In the genomic region with DNA sequence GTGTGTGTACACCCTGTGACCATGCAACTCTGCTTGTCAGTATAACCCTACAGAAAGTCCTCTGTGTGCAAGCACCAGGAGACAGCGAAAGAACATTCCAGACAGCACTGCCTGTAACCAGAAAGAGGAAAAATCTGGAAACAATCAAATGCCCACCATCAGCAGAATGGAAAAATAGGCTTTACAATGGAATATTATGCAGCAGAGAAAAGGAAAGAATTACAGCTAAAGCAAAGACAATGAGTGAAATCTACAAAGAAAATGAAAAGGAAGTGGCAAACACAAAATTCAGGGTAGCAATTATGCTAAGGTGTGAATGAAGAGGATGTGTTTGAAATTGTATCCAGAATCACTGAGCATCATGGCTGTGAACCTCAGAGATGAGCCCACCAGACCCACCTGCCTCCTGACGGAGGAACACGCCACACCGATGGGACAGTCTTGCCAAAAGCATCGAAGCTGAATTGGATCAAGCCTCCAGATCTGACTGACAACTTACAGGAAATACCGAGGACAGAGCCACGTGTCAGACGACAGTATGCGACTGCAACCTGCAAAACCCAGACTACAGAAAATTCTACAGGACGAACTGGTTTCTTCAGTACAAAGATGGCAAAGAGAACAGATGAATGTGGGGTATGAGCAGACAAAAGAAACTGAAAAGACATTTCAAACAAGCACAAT, we compare ENCODE assay signal across 1 cellular context.
TF ChIP-seq lines count a peak whose summit lies in the region.

No MANE protein-coding gene starts in this region.

TF ChIP-seq in H1, 55 proteins besides CTCF, POLR2A, EP300 and RAD21:
- TF ChIP-seq KDM1A (IDR thresholded peaks at IDR 0.05; ENCODE audit: borderline replicate concordance, low read length), result peak; percentile 55; the same call in 1 of the 2 replicates
- TF ChIP-seq, protein P1, sequence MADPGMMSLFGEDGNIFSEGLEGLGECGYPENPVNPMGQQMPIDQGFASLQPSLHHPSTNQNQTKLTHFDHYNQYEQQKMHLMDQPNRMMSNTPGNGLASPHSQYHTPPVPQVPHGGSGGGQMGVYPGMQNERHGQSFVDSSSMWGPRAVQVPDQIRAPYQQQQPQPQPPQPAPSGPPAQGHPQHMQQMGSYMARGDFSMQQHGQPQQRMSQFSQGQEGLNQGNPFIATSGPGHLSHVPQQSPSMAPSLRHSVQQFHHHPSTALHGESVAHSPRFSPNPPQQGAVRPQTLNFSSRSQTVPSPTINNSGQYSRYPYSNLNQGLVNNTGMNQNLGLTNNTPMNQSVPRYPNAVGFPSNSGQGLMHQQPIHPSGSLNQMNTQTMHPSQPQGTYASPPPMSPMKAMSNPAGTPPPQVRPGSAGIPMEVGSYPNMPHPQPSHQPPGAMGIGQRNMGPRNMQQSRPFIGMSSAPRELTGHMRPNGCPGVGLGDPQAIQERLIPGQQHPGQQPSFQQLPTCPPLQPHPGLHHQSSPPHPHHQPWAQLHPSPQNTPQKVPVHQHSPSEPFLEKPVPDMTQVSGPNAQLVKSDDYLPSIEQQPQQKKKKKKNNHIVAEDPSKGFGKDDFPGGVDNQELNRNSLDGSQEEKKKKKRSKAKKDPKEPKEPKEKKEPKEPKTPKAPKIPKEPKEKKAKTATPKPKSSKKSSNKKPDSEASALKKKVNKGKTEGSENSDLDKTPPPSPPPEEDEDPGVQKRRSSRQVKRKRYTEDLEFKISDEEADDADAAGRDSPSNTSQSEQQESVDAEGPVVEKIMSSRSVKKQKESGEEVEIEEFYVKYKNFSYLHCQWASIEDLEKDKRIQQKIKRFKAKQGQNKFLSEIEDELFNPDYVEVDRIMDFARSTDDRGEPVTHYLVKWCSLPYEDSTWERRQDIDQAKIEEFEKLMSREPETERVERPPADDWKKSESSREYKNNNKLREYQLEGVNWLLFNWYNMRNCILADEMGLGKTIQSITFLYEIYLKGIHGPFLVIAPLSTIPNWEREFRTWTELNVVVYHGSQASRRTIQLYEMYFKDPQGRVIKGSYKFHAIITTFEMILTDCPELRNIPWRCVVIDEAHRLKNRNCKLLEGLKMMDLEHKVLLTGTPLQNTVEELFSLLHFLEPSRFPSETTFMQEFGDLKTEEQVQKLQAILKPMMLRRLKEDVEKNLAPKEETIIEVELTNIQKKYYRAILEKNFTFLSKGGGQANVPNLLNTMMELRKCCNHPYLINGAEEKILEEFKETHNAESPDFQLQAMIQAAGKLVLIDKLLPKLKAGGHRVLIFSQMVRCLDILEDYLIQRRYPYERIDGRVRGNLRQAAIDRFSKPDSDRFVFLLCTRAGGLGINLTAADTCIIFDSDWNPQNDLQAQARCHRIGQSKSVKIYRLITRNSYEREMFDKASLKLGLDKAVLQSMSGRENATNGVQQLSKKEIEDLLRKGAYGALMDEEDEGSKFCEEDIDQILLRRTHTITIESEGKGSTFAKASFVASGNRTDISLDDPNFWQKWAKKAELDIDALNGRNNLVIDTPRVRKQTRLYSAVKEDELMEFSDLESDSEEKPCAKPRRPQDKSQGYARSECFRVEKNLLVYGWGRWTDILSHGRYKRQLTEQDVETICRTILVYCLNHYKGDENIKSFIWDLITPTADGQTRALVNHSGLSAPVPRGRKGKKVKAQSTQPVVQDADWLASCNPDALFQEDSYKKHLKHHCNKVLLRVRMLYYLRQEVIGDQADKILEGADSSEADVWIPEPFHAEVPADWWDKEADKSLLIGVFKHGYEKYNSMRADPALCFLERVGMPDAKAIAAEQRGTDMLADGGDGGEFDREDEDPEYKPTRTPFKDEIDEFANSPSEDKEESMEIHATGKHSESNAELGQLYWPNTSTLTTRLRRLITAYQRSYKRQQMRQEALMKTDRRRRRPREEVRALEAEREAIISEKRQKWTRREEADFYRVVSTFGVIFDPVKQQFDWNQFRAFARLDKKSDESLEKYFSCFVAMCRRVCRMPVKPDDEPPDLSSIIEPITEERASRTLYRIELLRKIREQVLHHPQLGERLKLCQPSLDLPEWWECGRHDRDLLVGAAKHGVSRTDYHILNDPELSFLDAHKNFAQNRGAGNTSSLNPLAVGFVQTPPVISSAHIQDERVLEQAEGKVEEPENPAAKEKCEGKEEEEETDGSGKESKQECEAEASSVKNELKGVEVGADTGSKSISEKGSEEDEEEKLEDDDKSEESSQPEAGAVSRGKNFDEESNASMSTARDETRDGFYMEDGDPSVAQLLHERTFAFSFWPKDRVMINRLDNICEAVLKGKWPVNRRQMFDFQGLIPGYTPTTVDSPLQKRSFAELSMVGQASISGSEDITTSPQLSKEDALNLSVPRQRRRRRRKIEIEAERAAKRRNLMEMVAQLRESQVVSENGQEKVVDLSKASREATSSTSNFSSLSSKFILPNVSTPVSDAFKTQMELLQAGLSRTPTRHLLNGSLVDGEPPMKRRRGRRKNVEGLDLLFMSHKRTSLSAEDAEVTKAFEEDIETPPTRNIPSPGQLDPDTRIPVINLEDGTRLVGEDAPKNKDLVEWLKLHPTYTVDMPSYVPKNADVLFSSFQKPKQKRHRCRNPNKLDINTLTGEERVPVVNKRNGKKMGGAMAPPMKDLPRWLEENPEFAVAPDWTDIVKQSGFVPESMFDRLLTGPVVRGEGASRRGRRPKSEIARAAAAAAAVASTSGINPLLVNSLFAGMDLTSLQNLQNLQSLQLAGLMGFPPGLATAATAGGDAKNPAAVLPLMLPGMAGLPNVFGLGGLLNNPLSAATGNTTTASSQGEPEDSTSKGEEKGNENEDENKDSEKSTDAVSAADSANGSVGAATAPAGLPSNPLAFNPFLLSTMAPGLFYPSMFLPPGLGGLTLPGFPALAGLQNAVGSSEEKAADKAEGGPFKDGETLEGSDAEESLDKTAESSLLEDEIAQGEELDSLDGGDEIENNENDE (IDR thresholded peaks at IDR 0.05; ENCODE audit: insufficient replicate concordance, low read length), result no peak
